In the genomic region with DNA sequence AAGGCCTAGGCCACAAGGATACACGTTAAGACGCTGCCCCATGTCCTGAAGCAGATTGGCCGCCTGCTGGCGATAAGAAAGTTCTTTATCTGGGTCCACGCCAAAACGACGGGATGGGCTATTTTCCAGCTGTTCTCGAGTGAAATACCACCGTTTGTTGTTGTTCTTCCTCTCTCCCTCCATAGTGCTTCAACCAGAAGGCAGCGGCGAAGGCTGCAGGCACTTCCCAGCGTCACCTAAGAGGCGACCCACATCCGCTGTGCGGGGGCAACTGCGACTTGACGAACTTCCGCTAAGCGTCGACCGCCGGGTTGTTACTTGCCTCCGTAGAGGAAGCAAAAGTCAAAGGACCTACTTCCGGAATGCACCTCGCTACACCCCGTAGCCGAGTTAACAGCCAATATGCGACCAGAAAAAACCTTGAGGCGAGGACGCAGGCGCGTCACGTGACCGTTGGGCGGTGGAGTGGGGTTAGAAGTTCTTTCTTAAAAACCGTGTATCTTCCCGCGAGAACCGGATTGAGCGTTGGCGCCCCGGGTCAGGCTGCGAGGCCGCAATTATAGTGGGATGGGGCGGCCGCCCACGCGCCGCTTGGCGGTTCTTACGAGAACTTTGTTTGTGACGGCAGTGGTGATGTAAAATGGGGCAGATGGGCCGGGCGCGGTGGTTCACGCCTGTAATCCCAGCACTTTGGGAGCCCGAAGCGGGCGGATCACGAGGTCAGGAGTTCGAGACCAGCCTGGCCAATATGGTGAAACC, we compare ENCODE assay signal across 1 cellular context.
TF ChIP-seq lines count a peak whose summit lies in the region.

TSS of gene CCNT1 (minus strand) at position 215 of the 759 bp plus-strand sequence. CDS start at position 183, 32 bp downstream.

TF ChIP-seq in HEK293, 187 proteins besides CTCF, POLR2A, EP300 and RAD21 (continued from another document and continues in another):
- TF ChIP-seq, protein P1, sequence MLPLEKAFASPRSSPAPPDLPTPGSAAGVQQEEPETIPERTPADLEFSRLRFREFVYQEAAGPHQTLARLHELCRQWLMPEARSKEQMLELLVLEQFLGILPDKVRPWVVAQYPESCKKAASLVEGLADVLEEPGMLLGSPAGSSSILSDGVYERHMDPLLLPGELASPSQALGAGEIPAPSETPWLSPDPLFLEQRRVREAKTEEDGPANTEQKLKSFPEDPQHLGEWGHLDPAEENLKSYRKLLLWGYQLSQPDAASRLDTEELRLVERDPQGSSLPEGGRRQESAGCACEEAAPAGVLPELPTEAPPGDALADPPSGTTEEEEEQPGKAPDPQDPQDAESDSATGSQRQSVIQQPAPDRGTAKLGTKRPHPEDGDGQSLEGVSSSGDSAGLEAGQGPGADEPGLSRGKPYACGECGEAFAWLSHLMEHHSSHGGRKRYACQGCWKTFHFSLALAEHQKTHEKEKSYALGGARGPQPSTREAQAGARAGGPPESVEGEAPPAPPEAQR (tag by site-specific recombination; IDR thresholded peaks at IDR 0.05), result no peak
- TF ChIP-seq, protein P2, sequence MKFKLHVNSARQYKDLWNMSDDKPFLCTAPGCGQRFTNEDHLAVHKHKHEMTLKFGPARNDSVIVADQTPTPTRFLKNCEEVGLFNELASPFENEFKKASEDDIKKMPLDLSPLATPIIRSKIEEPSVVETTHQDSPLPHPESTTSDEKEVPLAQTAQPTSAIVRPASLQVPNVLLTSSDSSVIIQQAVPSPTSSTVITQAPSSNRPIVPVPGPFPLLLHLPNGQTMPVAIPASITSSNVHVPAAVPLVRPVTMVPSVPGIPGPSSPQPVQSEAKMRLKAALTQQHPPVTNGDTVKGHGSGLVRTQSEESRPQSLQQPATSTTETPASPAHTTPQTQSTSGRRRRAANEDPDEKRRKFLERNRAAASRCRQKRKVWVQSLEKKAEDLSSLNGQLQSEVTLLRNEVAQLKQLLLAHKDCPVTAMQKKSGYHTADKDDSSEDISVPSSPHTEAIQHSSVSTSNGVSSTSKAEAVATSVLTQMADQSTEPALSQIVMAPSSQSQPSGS (tag by site-specific recombination; IDR thresholded peaks at IDR 0.05; ENCODE audit: low read depth), result peak; percentile 5; the same call in 1 of the 2 replicates
- TF ChIP-seq, protein P3, sequence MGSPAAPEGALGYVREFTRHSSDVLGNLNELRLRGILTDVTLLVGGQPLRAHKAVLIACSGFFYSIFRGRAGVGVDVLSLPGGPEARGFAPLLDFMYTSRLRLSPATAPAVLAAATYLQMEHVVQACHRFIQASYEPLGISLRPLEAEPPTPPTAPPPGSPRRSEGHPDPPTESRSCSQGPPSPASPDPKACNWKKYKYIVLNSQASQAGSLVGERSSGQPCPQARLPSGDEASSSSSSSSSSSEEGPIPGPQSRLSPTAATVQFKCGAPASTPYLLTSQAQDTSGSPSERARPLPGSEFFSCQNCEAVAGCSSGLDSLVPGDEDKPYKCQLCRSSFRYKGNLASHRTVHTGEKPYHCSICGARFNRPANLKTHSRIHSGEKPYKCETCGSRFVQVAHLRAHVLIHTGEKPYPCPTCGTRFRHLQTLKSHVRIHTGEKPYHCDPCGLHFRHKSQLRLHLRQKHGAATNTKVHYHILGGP (tag by site-specific recombination; IDR thresholded peaks at IDR 0.05), result no peak
- peak; percentile 87 for TF ChIP-seq ZNF660 (tag by site-specific recombination; IDR thresholded peaks at IDR 0.05)
- TF ChIP-seq KLF16 (tag by site-specific recombination; IDR thresholded peaks at IDR 0.05), result peak; percentile 95
- TF ChIP-seq GLIS2 (tag by site-specific recombination; IDR thresholded peaks at IDR 0.05), result no peak
- TF ChIP-seq IKZF3 (tag by site-specific recombination; IDR thresholded peaks at IDR 0.05), result no peak
- no peak for TF ChIP-seq ZNF544 (tag by site-specific recombination; IDR thresholded peaks at IDR 0.05)
- TF ChIP-seq, protein P4, sequence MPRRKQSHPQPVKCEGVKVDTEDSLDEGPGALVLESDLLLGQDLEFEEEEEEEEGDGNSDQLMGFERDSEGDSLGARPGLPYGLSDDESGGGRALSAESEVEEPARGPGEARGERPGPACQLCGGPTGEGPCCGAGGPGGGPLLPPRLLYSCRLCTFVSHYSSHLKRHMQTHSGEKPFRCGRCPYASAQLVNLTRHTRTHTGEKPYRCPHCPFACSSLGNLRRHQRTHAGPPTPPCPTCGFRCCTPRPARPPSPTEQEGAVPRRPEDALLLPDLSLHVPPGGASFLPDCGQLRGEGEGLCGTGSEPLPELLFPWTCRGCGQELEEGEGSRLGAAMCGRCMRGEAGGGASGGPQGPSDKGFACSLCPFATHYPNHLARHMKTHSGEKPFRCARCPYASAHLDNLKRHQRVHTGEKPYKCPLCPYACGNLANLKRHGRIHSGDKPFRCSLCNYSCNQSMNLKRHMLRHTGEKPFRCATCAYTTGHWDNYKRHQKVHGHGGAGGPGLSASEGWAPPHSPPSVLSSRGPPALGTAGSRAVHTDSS (tag by site-specific recombination; IDR thresholded peaks at IDR 0.05), result peak; percentile 63; the same call in 1 of the 2 replicates
- peak; percentile 82; the same call in 1 of the 2 replicates for TF ChIP-seq ZSCAN23 (tag by site-specific recombination; IDR thresholded peaks at IDR 0.05)
- TF ChIP-seq ZNF670 (tag by site-specific recombination; IDR thresholded peaks at IDR 0.05; ENCODE audit: low read depth), result no peak
- TF ChIP-seq ZNF555 (tag by site-specific recombination; conservative IDR thresholded peaks at IDR 0.05), result no peak
- TF ChIP-seq, protein P5, sequence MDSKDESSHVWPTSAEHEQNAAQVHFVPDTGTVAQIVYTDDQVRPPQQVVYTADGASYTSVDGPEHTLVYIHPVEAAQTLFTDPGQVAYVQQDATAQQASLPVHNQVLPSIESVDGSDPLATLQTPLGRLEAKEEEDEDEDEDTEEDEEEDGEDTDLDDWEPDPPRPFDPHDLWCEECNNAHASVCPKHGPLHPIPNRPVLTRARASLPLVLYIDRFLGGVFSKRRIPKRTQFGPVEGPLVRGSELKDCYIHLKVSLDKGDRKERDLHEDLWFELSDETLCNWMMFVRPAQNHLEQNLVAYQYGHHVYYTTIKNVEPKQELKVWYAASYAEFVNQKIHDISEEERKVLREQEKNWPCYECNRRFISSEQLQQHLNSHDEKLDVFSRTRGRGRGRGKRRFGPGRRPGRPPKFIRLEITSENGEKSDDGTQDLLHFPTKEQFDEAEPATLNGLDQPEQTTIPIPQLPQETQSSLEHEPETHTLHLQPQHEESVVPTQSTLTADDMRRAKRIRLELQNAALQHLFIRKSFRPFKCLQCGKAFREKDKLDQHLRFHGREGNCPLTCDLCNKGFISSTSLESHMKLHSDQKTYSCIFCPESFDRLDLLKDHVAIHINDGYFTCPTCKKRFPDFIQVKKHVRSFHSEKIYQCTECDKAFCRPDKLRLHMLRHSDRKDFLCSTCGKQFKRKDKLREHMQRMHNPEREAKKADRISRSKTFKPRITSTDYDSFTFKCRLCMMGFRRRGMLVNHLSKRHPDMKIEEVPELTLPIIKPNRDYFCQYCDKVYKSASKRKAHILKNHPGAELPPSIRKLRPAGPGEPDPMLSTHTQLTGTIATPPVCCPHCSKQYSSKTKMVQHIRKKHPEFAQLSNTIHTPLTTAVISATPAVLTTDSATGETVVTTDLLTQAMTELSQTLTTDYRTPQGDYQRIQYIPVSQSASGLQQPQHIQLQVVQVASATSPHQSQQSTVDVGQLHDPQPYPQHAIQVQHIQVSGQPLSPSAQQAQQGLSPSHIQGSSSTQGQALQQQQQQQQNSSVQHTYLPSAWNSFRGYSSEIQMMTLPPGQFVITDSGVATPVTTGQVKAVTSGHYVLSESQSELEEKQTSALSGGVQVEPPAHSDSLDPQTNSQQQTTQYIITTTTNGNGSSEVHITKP (tag by site-specific recombination; IDR thresholded peaks at IDR 0.05), result peak; percentile 67
- TF ChIP-seq ZBTB20 (tag by site-specific recombination; IDR thresholded peaks at IDR 0.05), result peak; percentile 23
- TF ChIP-seq ZNF658 (tag by site-specific recombination; IDR thresholded peaks at IDR 0.05), result no peak
- peak; percentile 65 for TF ChIP-seq ZFP69B (tag by site-specific recombination; IDR thresholded peaks at IDR 0.05)
- no peak for TF ChIP-seq ZNF416 (tag by site-specific recombination; IDR thresholded peaks at IDR 0.05)
- TF ChIP-seq, protein P6, sequence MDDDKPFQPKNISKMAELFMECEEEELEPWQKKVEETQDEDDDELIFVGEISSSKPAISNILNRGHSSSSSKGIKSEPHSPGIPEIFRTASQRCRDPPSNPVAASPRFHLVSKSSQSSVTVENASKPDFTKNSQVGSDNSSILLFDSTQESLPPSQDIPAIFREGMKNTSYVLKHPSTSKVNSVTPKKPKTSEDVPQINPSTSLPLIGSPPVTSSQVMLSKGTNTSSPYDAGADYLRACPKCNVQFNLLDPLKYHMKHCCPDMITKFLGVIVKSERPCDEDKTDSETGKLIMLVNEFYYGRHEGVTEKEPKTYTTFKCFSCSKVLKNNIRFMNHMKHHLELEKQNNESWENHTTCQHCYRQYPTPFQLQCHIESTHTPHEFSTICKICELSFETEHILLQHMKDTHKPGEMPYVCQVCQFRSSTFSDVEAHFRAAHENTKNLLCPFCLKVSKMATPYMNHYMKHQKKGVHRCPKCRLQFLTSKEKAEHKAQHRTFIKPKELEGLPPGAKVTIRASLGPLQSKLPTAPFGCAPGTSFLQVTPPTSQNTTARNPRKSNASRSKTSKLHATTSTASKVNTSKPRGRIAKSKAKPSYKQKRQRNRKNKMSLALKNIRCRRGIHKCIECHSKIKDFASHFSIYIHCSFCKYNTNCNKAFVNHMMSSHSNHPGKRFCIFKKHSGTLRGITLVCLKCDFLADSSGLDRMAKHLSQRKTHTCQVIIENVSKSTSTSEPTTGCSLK (tag by site-specific recombination; IDR thresholded peaks at IDR 0.05), result no peak
- TF ChIP-seq ZEB2 (tag by site-specific recombination; IDR thresholded peaks at IDR 0.05), result peak; percentile 91
- TF ChIP-seq, protein P7, sequence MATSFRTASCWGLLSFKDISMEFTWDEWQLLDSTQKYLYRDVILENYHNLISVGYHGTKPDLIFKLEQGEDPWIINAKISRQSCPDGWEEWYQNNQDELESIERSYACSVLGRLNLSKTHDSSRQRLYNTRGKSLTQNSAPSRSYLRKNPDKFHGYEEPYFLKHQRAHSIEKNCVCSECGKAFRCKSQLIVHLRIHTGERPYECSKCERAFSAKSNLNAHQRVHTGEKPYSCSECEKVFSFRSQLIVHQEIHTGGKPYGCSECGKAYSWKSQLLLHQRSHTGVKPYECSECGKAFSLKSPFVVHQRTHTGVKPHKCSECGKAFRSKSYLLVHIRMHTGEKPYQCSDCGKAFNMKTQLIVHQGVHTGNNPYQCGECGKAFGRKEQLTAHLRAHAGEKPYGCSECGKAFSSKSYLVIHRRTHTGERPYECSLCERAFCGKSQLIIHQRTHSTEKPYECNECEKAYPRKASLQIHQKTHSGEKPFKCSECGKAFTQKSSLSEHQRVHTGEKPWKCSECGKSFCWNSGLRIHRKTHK (tag by site-specific recombination; IDR thresholded peaks at IDR 0.05), result no peak
- no peak for TF ChIP-seq ZNF214 (tag by site-specific recombination; IDR thresholded peaks at IDR 0.05; ENCODE audit: borderline replicate concordance)
- peak; percentile 38; the same call in 1 of the 2 replicates for TF ChIP-seq ZNF133 (tag by site-specific recombination; IDR thresholded peaks at IDR 0.05)
- TF ChIP-seq, protein P8, sequence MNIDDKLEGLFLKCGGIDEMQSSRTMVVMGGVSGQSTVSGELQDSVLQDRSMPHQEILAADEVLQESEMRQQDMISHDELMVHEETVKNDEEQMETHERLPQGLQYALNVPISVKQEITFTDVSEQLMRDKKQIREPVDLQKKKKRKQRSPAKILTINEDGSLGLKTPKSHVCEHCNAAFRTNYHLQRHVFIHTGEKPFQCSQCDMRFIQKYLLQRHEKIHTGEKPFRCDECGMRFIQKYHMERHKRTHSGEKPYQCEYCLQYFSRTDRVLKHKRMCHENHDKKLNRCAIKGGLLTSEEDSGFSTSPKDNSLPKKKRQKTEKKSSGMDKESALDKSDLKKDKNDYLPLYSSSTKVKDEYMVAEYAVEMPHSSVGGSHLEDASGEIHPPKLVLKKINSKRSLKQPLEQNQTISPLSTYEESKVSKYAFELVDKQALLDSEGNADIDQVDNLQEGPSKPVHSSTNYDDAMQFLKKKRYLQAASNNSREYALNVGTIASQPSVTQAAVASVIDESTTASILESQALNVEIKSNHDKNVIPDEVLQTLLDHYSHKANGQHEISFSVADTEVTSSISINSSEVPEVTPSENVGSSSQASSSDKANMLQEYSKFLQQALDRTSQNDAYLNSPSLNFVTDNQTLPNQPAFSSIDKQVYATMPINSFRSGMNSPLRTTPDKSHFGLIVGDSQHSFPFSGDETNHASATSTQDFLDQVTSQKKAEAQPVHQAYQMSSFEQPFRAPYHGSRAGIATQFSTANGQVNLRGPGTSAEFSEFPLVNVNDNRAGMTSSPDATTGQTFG (tag by site-specific recombination; IDR thresholded peaks at IDR 0.05; ENCODE audit: borderline replicate concordance), result no peak
- no peak; the same call in 1 of the 2 replicates for TF ChIP-seq ZNF624 (tag by site-specific recombination; IDR thresholded peaks at IDR 0.05)
- TF ChIP-seq ZNF777 (tag by site-specific recombination; IDR thresholded peaks at IDR 0.05; ENCODE audit: borderline replicate concordance), result no peak
- TF ChIP-seq ZNF529 (tag by site-specific recombination; IDR thresholded peaks at IDR 0.05; ENCODE audit: insufficient replicate concordance), result peak; percentile 5
- peak; percentile 84; the same call in 1 of the 2 replicates for TF ChIP-seq ZNF792 (tag by site-specific recombination; IDR thresholded peaks at IDR 0.05)
- no peak for TF ChIP-seq ZNF426 (tag by site-specific recombination; IDR thresholded peaks at IDR 0.05)
- no peak for TF ChIP-seq ZNF223 (tag by site-specific recombination; IDR thresholded peaks at IDR 0.05)
- TF ChIP-seq SP7 (tag by site-specific recombination; IDR thresholded peaks at IDR 0.05), result peak; percentile 82
- TF ChIP-seq ZNF692 (tag by site-specific recombination; IDR thresholded peaks at IDR 0.05), result peak; percentile 50; the same call in 1 of the 2 replicates
- TF ChIP-seq ZNF112 (tag by site-specific recombination; IDR thresholded peaks at IDR 0.05), result no peak
- peak; percentile 37; the same call in 1 of the 2 replicates for TF ChIP-seq ZNF449 (tag by site-specific recombination; IDR thresholded peaks at IDR 0.05)
- TF ChIP-seq KLF1 (tag by site-specific recombination; IDR thresholded peaks at IDR 0.05), result peak; percentile 98
- TF ChIP-seq SCRT1 (tag by site-specific recombination; IDR thresholded peaks at IDR 0.05; ENCODE audit: borderline replicate concordance), result no peak
- TF ChIP-seq FEZF1 (tag by site-specific recombination; IDR thresholded peaks at IDR 0.05), result no peak; the same call in 1 of the 2 replicates
